ENCODE assay signal across 8 cellular contexts in genomic region chr15:98850991-98851776, GRCh38.
DNase-seq lines count a peak whose midpoint lies in the region; ATAC-seq and TF ChIP-seq lines count a peak whose summit lies in the region.

No MANE protein-coding gene starts in this region.

- H3K4me1 Mint-ChIP-seq in CD14-positive monocyte (peaks cover 36% of the 10 kb centered on the region), nephron progenitor cell (peaks cover 79% of the 10 kb centered on the region)

- ATAC-seq in GM19463 (IDR thresholded peaks at IDR 0.05; ENCODE audit: unreplicated experiment), result peak; percentile 40

- H3K9me3 Mint-ChIP-seq in CD14-positive monocyte, result peaks cover 0 to 1% (median 0%) of the 10 kb centered on the region in 7 donors
- H3K9me3 Mint-ChIP-seq in nephron progenitor cell, result no peaks in the 10 kb centered on the region

- no peaks in the 10 kb centered on the region for H3K27me3 Mint-ChIP-seq in CD14-positive monocyte (ENCODE audit: low read depth in 3 of 3)
- H3K27me3 Mint-ChIP-seq in nephron progenitor cell (ENCODE audit: low read depth, poor library complexity), result no peaks in the 10 kb centered on the region

- H3K27ac Mint-ChIP-seq in CD14-positive monocyte, result peak overlapping the region in 3 of 7 donors; percentile 55 to 85 (median 80)
- peak overlapping the region; percentile 87 for H3K27ac Mint-ChIP-seq in nephron progenitor cell

- H3K27ac ChIP-seq in HUES48 (ENCODE audit: low read depth, low read length), result peak overlapping the region; percentile 94

- H3K36me3 Mint-ChIP-seq in CD14-positive monocyte (no peaks in the 10 kb centered on the region), nephron progenitor cell (ENCODE audit: low read depth) (no peaks in the 10 kb centered on the region)

- H3K4me3 Mint-ChIP-seq in CD14-positive monocyte (peak overlapping the region; percentile 96 to 99), nephron progenitor cell (peak overlapping the region; percentile 90)

- H3K4me1 ChIP-seq in HUES48 (ENCODE audit: control insufficient read depth, insufficient read depth, low read length), result peaks cover 64% of the 10 kb centered on the region

- no peaks in the 10 kb centered on the region for H3K9me3 ChIP-seq in HUES48 (ENCODE audit: control insufficient read depth, insufficient read depth, low read length)

- no peaks in the 10 kb centered on the region for H3K27me3 ChIP-seq in HUES48 (ENCODE audit: control insufficient read depth, insufficient read depth, low read length)

- peak overlapping the region; percentile 83 for H3K4me3 ChIP-seq in HUES48 (ENCODE audit: low read depth, low read length)
- peak overlapping the region; percentile 69 for H3K4me3 ChIP-seq in fibroblast of pulmonary artery (replicated peaks; ENCODE audit: low read depth, low read length)

- H3K9ac ChIP-seq in HUES48 (ENCODE audit: low read depth, low read length), result no peak overlapping the region

- H3K36me3 ChIP-seq in HUES48 (ENCODE audit: control insufficient read depth, insufficient read depth, low read length), result no peaks in the 10 kb centered on the region

- TF ChIP-seq CTCF in CD14-positive monocyte (IDR thresholded peaks at IDR 0.05) (peak; percentile 74), fibroblast of pulmonary artery (IDR thresholded peaks at IDR 0.05; ENCODE audit: low read length, missing control alignments) (peak; percentile 86), nephron progenitor cell (IDR thresholded peaks at IDR 0.05) (peak; percentile 69)

- intact Hi-C loops in CD14-positive monocyte (cut with micrococcal nuclease), result no loop called here

- peak; percentile 68 for DNase-seq in CD14-positive monocyte (ENCODE audit: low spot score)
- DNase-seq in activated T-helper 1 cell treated with anti-CD3 and anti-CD28 coated beads, Interleukin-2, amount 50 U/mL, for 16 hours (ENCODE audit: low read depth in 1 of 2, low spot score in 1 of 2), result peak; percentile 41 to 46
- DNase-seq in fibroblast of pulmonary artery (ENCODE audit: low read depth), result peak; percentile 80
- peak; percentile 69 for DNase-seq in nephron progenitor cell
- DNase-seq in superior temporal gyrus (ENCODE audit: extremely low spot score), result peak; percentile 86

TF ChIP-seq in PFSK-1, 5 proteins besides CTCF, POLR2A, EP300 and RAD21:
- TF ChIP-seq SIN3A (IDR thresholded peaks at IDR 0.05; ENCODE audit: borderline replicate concordance, insufficient read depth, low read length) (peak; percentile 55; the same call in 1 of the 2 replicates), POLR2AphosphoS5 (IDR thresholded peaks at IDR 0.05; ENCODE audit: low read depth, low read length) (no peak), FOXP2 (optimal IDR thresholded peaks at IDR 0.05; ENCODE audit: borderline replicate concordance, extremely low read depth, extremely low read length, insufficient read depth) (peak; percentile 69)

Comparison
In these comparisons a context has a peak if more than half of its experiments do, and no peak if none do; other contexts are left out.
1. Peak in every context shown above with its lines: DNase-seq, ATAC-seq, H3K4me3 ChIP-seq and H3K27ac ChIP-seq.